ENCODE assay signal across 13 cellular contexts in the genomic region with DNA sequence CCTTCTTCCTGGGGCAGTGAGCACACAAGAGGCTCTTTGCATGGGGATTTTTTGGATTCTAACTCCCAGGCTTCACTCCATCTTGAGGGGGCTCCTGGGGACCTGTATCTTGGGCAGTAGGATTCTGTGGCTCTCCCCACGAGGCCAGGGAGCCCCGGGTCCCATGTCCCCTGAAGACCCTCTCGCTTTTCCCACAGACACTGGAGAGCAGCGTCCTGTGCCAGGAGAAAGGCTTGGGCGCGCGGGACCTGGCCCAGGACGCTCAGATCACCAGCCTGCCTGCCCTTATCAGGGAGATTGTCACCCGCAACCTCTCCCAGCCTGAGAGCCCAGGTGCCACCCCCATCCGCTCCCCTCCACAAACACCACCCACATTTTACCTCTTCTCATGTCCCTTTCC. TPM values are rescaled to one million over a fixed set of nuclear protein-coding genes. Genes with fewer than 3 reads are reported as not detected.
A peak's percentile ranks its signal among the peaks of the same experiment; 100 is the strongest.
DNase-seq lines count a peak whose midpoint lies in the region; ATAC-seq and TF ChIP-seq lines count a peak whose summit lies in the region.
"Had no signal": no experiment of that assay in that cellular context is flagged by ENCODE, and none has a peak within 500 bp of the region (broad histone marks: within the 10 kb centered on the region; RNA-seq: fewer than 3 reads in every experiment).

No MANE protein-coding gene starts in this region.

- H3K9me3 Mint-ChIP-seq in activated T-helper 17 cell treated with anti-CD3 and anti-CD28 coated beads, Interleukin-2, amount 50 U/mL, for 72 hours: no peaks in the 10 kb centered on the region

- TF ChIP-seq CTCF in heart left ventricle (IDR thresholded peaks at IDR 0.05): no peak

- H3K9me3 ChIP-seq in heart left ventricle (no peaks in the 10 kb centered on the region), aorta (ENCODE audit: control insufficient read depth, low read length) (no peaks in the 10 kb centered on the region)
- H3K9me3 ChIP-seq: thyroid gland had no signal

- H3K27me3 ChIP-seq in heart left ventricle (no peaks in the 10 kb centered on the region), aorta (ENCODE audit: control insufficient read depth in 1 of 2, insufficient read depth in 2 of 2, low read length in 1 of 2) (no peaks in the 10 kb centered on the region)
- H3K27me3 ChIP-seq: thyroid gland had no signal

- TF ChIP-seq POLR2A in heart left ventricle (IDR thresholded peaks at IDR 0.05): no peak

- H3K36me3 ChIP-seq in heart left ventricle: no peaks in the 10 kb centered on the region
- no peaks in the 10 kb centered on the region for H3K36me3 ChIP-seq in aorta (ENCODE audit: control insufficient read depth in 1 of 2, insufficient read depth in 2 of 2, low read length in 1 of 2)
- H3K36me3 ChIP-seq: thyroid gland had no signal

- no peak overlapping the region for H3K4me3 ChIP-seq in heart left ventricle
- no peak overlapping the region for H3K4me3 ChIP-seq in aorta (ENCODE audit: low read length in 2 of 2)
- H3K4me3 ChIP-seq: thyroid gland had no signal

- intact Hi-C loops in heart left ventricle (cut with DNase I): loop anchor here in 1 of 10 donors (10.0 kb wide), 1 partner anchor 198 kb away; no protein-coding TSS in a partner anchor
- intact Hi-C loops in cardiac septum (cut with DNase I): no loop called here
- intact Hi-C loops in aorta (cut with DNase I): loop anchor here in 1 of 2 donors (10.0 kb wide), 1 partner anchor 308 kb away; a partner anchor contains a TSS

- ATAC-seq in heart left ventricle: no peak
- no peak for ATAC-seq in activated T-helper 17 cell treated with anti-CD3 and anti-CD28 coated beads, Interleukin-2, amount 50 U/mL, for 72 hours (replicated peaks)
- no peak for ATAC-seq in aorta (ENCODE audit: low FRiP score)

- peaks cover 23% of the 10 kb centered on the region for H3K4me1 Mint-ChIP-seq in activated T-helper 17 cell treated with anti-CD3 and anti-CD28 coated beads, Interleukin-2, amount 50 U/mL, for 72 hours

- H3K27me3 Mint-ChIP-seq in activated T-helper 17 cell treated with anti-CD3 and anti-CD28 coated beads, Interleukin-2, amount 50 U/mL, for 72 hours: no peaks in the 10 kb centered on the region

- peak overlapping the region; percentile 59 for H3K4me3 Mint-ChIP-seq in activated T-helper 17 cell treated with anti-CD3 and anti-CD28 coated beads, Interleukin-2, amount 50 U/mL, for 72 hours

- 93 to 96% (median 94%) methylated on average over 8 to 10 of the region's 10 CpGs for WGBS in heart left ventricle, 4 donors
- 91 to 93% methylated on average over 10 of the region's 10 CpGs for WGBS in aorta, 2 donors

- DNase-seq in heart left ventricle (peak in 3 of 5 donors; percentile 17 to 58 (median 23)), cardiac septum (ENCODE audit: low spot score) (no peak), islet precursor cell (peak; percentile 38), aorta (peak; percentile 11 to 68), substantia nigra (lab: John Stamatoyannopoulos, UW) (no peak), KG1 (lab: John Stamatoyannopoulos, UW) (no peak), NCI-H1105 treated with DMSO at 0.1 percent for 48 hours (lab: John Stamatoyannopoulos, UW) (no peak)
- DNase-seq: activated CD4-positive, alpha-beta T cell treated with anti-CD3 and anti-CD28 coated beads, Interleukin-2, amount 50 U/mL, for 4 hours; Calu3; left ventricle myocardium superior; thyroid gland had no signal

- H3K27ac ChIP-seq in heart left ventricle (no peak overlapping the region), aorta (ENCODE audit: low read depth in 1 of 2, low read length in 2 of 2) (no peak overlapping the region), substantia nigra (ENCODE audit: low read depth, low read length, poor library complexity, severe bottlenecking) (no peak overlapping the region)
- H3K27ac ChIP-seq: thyroid gland had no signal

- H3K4me1 ChIP-seq in heart left ventricle (peaks cover 0 to 16% (median 9%) of the 10 kb centered on the region in 12 donors), aorta (ENCODE audit: control insufficient read depth in 1 of 2, insufficient read depth in 2 of 2, low read length in 2 of 2) (no peaks in the 10 kb centered on the region)

- H3K27ac Mint-ChIP-seq in activated T-helper 17 cell treated with anti-CD3 and anti-CD28 coated beads, Interleukin-2, amount 50 U/mL, for 72 hours: no peak overlapping the region

- H3K36me3 Mint-ChIP-seq in activated T-helper 17 cell treated with anti-CD3 and anti-CD28 coated beads, Interleukin-2, amount 50 U/mL, for 72 hours (ENCODE audit: low read depth): no peaks in the 10 kb centered on the region

RNA-seq across cellular contexts. Expression of a gene that starts 0.7 kb away (rescaled TPM):
- total RNA-seq in heart left ventricle: 10 to 100 TPM in 3 of 9 donors, 1 to 10 TPM in 6; 3.9 to 12.5 (median 6.7) TPM
- 10 to 100 TPM in 1 of 2 donors, 1 to 10 TPM in 1; 7.6 to 17.0 TPM for polyA plus RNA-seq in heart left ventricle
- total RNA-seq in cardiac septum: 7.4 TPM
- total RNA-seq in activated T-helper 17 cell treated with anti-CD3 and anti-CD28 coated beads, Interleukin-2, amount 50 U/mL, for 72 hours: 10 to 100 TPM; 21.2 to 24.5 TPM
- 10 to 100 TPM; 18.6 to 34.1 TPM for total RNA-seq in aorta
- 10 to 100 TPM; 10.5 to 68.7 TPM for polyA plus RNA-seq in aorta

RNA-seq across cellular contexts. Expression of a gene that starts 26.7 kb away (rescaled TPM):
- total RNA-seq in heart left ventricle (1,000 to 10,000 TPM in 6 of 9 donors, 100 to 1,000 TPM in 1, not detected in 2; 364 to 3,776 (median 2,470) TPM), cardiac septum (6,195 TPM), aorta (1,000 to 10,000 TPM; 7,231 to 8,154 TPM)
- polyA plus RNA-seq in heart left ventricle (not detected), aorta (not detected)
- total RNA-seq in activated T-helper 17 cell treated with anti-CD3 and anti-CD28 coated beads, Interleukin-2, amount 50 U/mL, for 72 hours: 1,000 to 10,000 TPM; 1,202 to 2,371 TPM
- polyA plus RNA-seq: AG04450 had no signal

RNA-seq across cellular contexts. Expression of a gene that starts 58.0 kb away (rescaled TPM):
- total RNA-seq in heart left ventricle: 10 to 100 TPM in 2 of 9 donors, 1 to 10 TPM in 7; 1.2 to 13.0 (median 2.3) TPM
- polyA plus RNA-seq in heart left ventricle: 1 to 10 TPM; 1.4 to 8.7 TPM
- total RNA-seq in cardiac septum: 4.8 TPM
- total RNA-seq in activated T-helper 17 cell treated with anti-CD3 and anti-CD28 coated beads, Interleukin-2, amount 50 U/mL, for 72 hours: not detected
- 10 to 100 TPM; 29.9 to 65.3 TPM for total RNA-seq in aorta
- 10 to 100 TPM; 21.3 to 53.6 TPM for polyA plus RNA-seq in aorta

Comparison
In these comparisons a context has a peak if more than half of its experiments do, and no peak if none do; other contexts are left out.
1. DNase-seq: peak in heart left ventricle (3 of 5), islet precursor cell (single experiment) and aorta (2 of 2); none in cardiac septum (single experiment), substantia nigra (0 of 49), KG1 (single experiment) and NCI-H1105 treated with DMSO at 0.1 percent for 48 hours (single experiment).